In genomic region chr9:87701491-87701890, GRCh38 we compare ENCODE assay signal across 17 cellular contexts.
"Had no signal": no experiment of that assay in that cellular context is flagged by ENCODE, and none has a peak within 500 bp of the region (broad histone marks: within the 10 kb centered on the region; RNA-seq: fewer than 3 reads in every experiment).

No MANE protein-coding gene starts in this region.

- H3K36me3 ChIP-seq: vagina had no signal

- H3K4me3 ChIP-seq: body of pancreas, gastroesophageal sphincter, heart left ventricle, tibial artery, vagina had no signal

- H3K27me3 ChIP-seq: body of pancreas, gastroesophageal sphincter, heart left ventricle, tibial artery, vagina had no signal

- H3K27ac ChIP-seq: body of pancreas, gastroesophageal sphincter, heart left ventricle, tibial artery, vagina had no signal

- H3K4me1 ChIP-seq: gastroesophageal sphincter, heart left ventricle, tibial artery, vagina had no signal

- ATAC-seq: activated CD8-positive, alpha-beta T cell treated with anti-CD3 and anti-CD28 coated beads for 36 hours; body of pancreas; gastroesophageal sphincter; heart left ventricle; stimulated activated naive CD8-positive, alpha-beta T cell treated with anti-CD3 and anti-CD28 coated beads, Interleukin-15, Interleukin-2, amounts not matched to agents 100 U/mL and 50 U/mL, for 24 hours; T-cell had no signal

- H3K9me3 ChIP-seq: body of pancreas, gastroesophageal sphincter, heart left ventricle, tibial artery, vagina had no signal

- DNase-seq: activated CD4-positive, alpha-beta T cell treated with anti-CD3 and anti-CD28 coated beads, Interleukin-2, amount 10 ng/mL, durations not matched to agents 24 days and 14 days; activated CD4-positive, CD25-positive, alpha-beta regulatory T cell; activated CD8-positive, alpha-beta T cell treated with anti-CD3 and anti-CD28 coated beads for 36 hours; activated naive CD4-positive, alpha-beta T cell treated with Interleukin-2 at 50 U/mL for 16 hours; activated naive CD8-positive, alpha-beta T cell treated with anti-CD3 and anti-CD28 coated beads, Interleukin-2, amount 10 ng/mL, durations not matched to agents 7 days and 5 days; activated T-cell treated with anti-CD3 and anti-CD28 coated beads, Interleukin-2, amount 50 U/mL, for 1 hour; amygdala; body of pancreas; caudate nucleus; heart left ventricle; midbrain; stimulated activated naive CD8-positive, alpha-beta T cell treated with anti-CD3 and anti-CD28 coated beads, Interleukin-15, Interleukin-2, amounts not matched to agents 100 U/mL and 50 U/mL, for 24 hours; substantia nigra; T-cell; tibial artery had no signal
